In the genomic region with DNA sequence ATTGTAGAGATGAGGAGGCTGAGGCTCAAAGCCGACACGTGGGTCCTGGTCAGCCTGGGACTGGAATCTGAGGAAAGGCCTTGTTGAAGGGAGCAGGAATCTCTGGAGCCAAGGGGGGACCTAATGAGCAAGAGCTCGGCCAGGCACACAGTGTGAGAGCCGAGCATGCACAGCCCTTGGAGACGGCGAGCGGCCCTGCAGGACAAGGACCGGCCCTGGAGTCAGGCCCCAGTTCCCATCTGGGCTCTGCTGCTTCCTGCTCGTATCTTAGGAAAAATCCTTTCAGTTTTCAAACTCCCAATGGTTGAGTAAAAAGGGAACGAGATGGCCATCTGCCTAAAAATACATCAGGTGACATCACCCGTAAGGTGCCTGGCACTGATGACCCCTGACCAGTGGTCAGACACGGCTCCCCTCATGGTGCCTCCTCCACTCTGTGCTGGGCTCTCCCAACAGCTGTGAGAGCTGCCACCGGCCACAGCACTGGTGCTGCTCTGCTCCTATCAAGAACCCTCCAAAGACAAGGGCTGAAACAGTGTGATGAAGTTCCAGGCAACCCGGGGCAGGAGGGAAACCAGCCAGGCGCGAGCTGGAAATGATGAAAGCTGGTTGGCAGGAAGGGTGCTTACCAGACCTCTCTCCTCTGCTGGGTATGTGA, we compare ENCODE assay signal across 22 cellular contexts. TPM values are rescaled to one million over a fixed set of nuclear protein-coding genes. Genes with fewer than 3 reads are reported as not detected.
DNase-seq lines count a peak whose midpoint lies in the region; ATAC-seq, FAIRE-seq and TF ChIP-seq lines count a peak whose summit lies in the region.
"Had no signal": no experiment of that assay in that cellular context is flagged by ENCODE, and none has a peak within 500 bp of the region (broad histone marks: within the 10 kb centered on the region; RNA-seq: fewer than 3 reads in every experiment).

No MANE protein-coding gene starts in this region.

- H3K4me1 ChIP-seq in GM23338 (ENCODE audit: insufficient read depth) (no peaks in the 10 kb centered on the region; the same call in 1 of the 2 replicates), kidney (ENCODE audit: control insufficient read depth in 1 of 2, insufficient read depth in 1 of 2, low read depth in 1 of 2, low read length in 2 of 2) (peaks cover 0 to 3% of the 10 kb centered on the region in 2 donors), spleen (peaks cover 0 to 80% (median 32%) of the 10 kb centered on the region in 6 donors)
- H3K4me1 ChIP-seq: SJCRH30 had no signal

- TF ChIP-seq CTCF in GM23338 (conservative IDR thresholded peaks at IDR 0.05; ENCODE audit: low read depth in 2 of 2) (no peak), kidney (IDR thresholded peaks at IDR 0.05; ENCODE audit: borderline replicate concordance, extremely low read depth, insufficient read depth) (no peak), spleen (IDR thresholded peaks at IDR 0.05 in 8 of 11, conservative IDR thresholded peaks at IDR 0.05 in 3 of 11) (no peak)

- peaks cover 23% of the 10 kb centered on the region for H3K4me1 Mint-ChIP-seq in GM23338

- no peaks in the 10 kb centered on the region for H3K27me3 ChIP-seq in GM23338 (ENCODE audit: insufficient read depth)
- H3K27me3 ChIP-seq in spleen (replicated peaks in 1 of 7) = no peaks in the 10 kb centered on the region
- H3K27me3 ChIP-seq: MG63, SJCRH30 had no signal

- WGBS in spleen, 5 donors = 88 to 92% (median 89%) methylated on average over 14 to 16 of the region's 16 CpGs

- no peaks in the 10 kb centered on the region for H3K9me3 Mint-ChIP-seq in GM23338

- no peak overlapping the region for H3K4me3 ChIP-seq in GM23338
- H3K4me3 ChIP-seq in kidney (ENCODE audit: low read length in 2 of 2) = no peak overlapping the region
- H3K4me3 ChIP-seq in spleen = no peak overlapping the region
- H3K4me3 ChIP-seq: A549, MG63, SJCRH30 had no signal

- no peak for FAIRE-seq in kidney (lab: Jason Lieb, UNC)
- FAIRE-seq: A549, GM12892, H1 had no signal

- no peak for TF ChIP-seq POLR2A in spleen (IDR thresholded peaks at IDR 0.05)

- H3K9me3 ChIP-seq in kidney (ENCODE audit: control insufficient read depth in 1 of 2, low read length in 2 of 2) = no peaks in the 10 kb centered on the region
- no peaks in the 10 kb centered on the region for H3K9me3 ChIP-seq in spleen
- H3K9me3 ChIP-seq: A549, MG63, SJCRH30 had no signal

- peaks cover 6% of the 10 kb centered on the region; the same call in 1 of the 2 replicates for H3K79me2 ChIP-seq in GM23338 (replicated peaks; ENCODE audit: insufficient read depth)

- 0 out of 2 replicates have a peak overlapping the region, but pooled peaks have one; percentile 36 for H3K27ac Mint-ChIP-seq in GM23338

- DNase-seq in GM23338 (ENCODE audit: low spot score) = no peak
- DNase-seq in Right ventricle myocardium superior = peak; percentile 68
- DNase-seq in kidney = peak; percentile 38
- DNase-seq in spleen = peak; percentile 69
- no peak for DNase-seq in NCI-H524 (lab: John Stamatoyannopoulos, UW)
- no peak for DNase-seq in T-helper 1 cell
- DNase-seq: GF-D8; Karpas-422; MG63; NCI-H1092 treated with DMSO at 0.1 percent for 48 hours; NCI-H1694; NCI-H2107; NCI-H345; NCI-H526 treated with DMSO at 0.1 percent for 48 hours; NK-92 treated with Interleukin-12 subunit alpha and Interleukin-12 subunit beta, amount 100 ng/mL, for 24 hours; OCI-M1; SJCRH30 had no signal

- peaks cover 11% of the 10 kb centered on the region for H3K27me3 Mint-ChIP-seq in GM23338 (ENCODE audit: insufficient read depth, low read depth, poor library complexity)

- no peak overlapping the region for H3K27ac ChIP-seq in GM23338 (ENCODE audit: low read depth)
- H3K27ac ChIP-seq in kidney (ENCODE audit: low read depth in 2 of 2, low read length in 2 of 2) = no peak overlapping the region
- H3K27ac ChIP-seq in spleen = no peak overlapping the region
- H3K27ac ChIP-seq: A549, C4-2B, SJCRH30 had no signal

- no peak overlapping the region for H3K4me2 ChIP-seq in GM23338
- H3K4me2 ChIP-seq: A549 had no signal

- H3F3A ChIP-seq in GM23338 (replicated peaks; ENCODE audit: low read depth) = no peaks in the 10 kb centered on the region

- H3K36me3 Mint-ChIP-seq in GM23338 (ENCODE audit: low read depth) = peaks cover 63% of the 10 kb centered on the region

- H3K9me2 ChIP-seq in GM23338 (ENCODE audit: insufficient read depth) = no peaks in the 10 kb centered on the region

- peaks cover 7% of the 10 kb centered on the region; the same call in 1 of the 2 replicates for H4K20me1 ChIP-seq in GM23338 (replicated peaks; ENCODE audit: insufficient read depth)

- no peak for ATAC-seq in GM23338
- ATAC-seq in Right ventricle myocardium superior (ENCODE audit: poor library complexity) = peak; percentile 89
- no peak for ATAC-seq in HG03565 (IDR thresholded peaks at IDR 0.05; ENCODE audit: unreplicated experiment)

- intact Hi-C loops in Right ventricle myocardium superior (cut with DNase I) (no loop called here), kidney (cut with DNase I) (no loop called here), spleen (cut with DNase I; ENCODE audit: low total_unique reads) (no loop called here)

- no peak overlapping the region for H3K4me3 Mint-ChIP-seq in GM23338

- no peak overlapping the region for H3K9ac ChIP-seq in kidney (ENCODE audit: low read length in 2 of 2)

- no peak overlapping the region for H2AFZ ChIP-seq in GM23338

- H3K36me3 ChIP-seq in GM23338 (ENCODE audit: insufficient read depth) = peaks cover 5% of the 10 kb centered on the region; the same call in 1 of the 2 replicates
- H3K36me3 ChIP-seq in kidney (ENCODE audit: control insufficient read depth in 1 of 2, insufficient read depth in 2 of 2, low read length in 2 of 2) = peaks cover 35 to 65% of the 10 kb centered on the region in 2 donors
- H3K36me3 ChIP-seq in spleen = peaks cover 8 to 100% (median 85%) of the 10 kb centered on the region in 6 donors

TF ChIP-seq in GM23338, 12 proteins besides CTCF, POLR2A, EP300 and RAD21:
- no peak for TF ChIP-seq EZH2 (IDR thresholded peaks at IDR 0.05; ENCODE audit: low read depth, unreplicated experiment)
- no peak for TF ChIP-seq NANOG (IDR thresholded peaks at IDR 0.05; ENCODE audit: borderline replicate concordance)
- TF ChIP-seq ZNF114 (CRISPR knock-in tag; IDR thresholded peaks at IDR 0.05) = no peak
- TF ChIP-seq JUNB (IDR thresholded peaks at IDR 0.05; ENCODE audit: unreplicated experiment) = no peak

RNA-seq across cellular contexts. Expression of gene LMAN2, which starts 16.3 kb away (rescaled TPM):
- 220 and 227 TPM in 2 replicates for total RNA-seq in GM23338 (2014; rRNA removed; shearing (Covaris generic))
- polyA plus RNA-seq in GM23338 (2016; fragmentation: Nextera tagmentation; extraction: Ambion mirVana) (145 and 153 TPM in 2 replicates), kidney (ENCODE audit: insufficient read depth, low read depth, low replicate concordance) (190 TPM), spleen (10 to 100 TPM; 50.1 to 96.6 (median 72.5) TPM)
- total RNA-seq in Right ventricle myocardium superior (56.8 TPM), kidney (137 TPM), spleen (100 to 1,000 TPM in 4 of 7 donors, 10 to 100 TPM in 3; 92.4 to 211 (median 109) TPM)

RNA-seq across cellular contexts. Expression of gene RGS14, which starts 22.6 kb away (rescaled TPM):
- total RNA-seq in GM23338 (2014; rRNA removed; shearing (Covaris generic)) = 37.9 and 39.3 TPM in 2 replicates
- polyA plus RNA-seq in GM23338 (2016; fragmentation: Nextera tagmentation; extraction: Ambion mirVana) (23.5 and 24.8 TPM in 2 replicates), kidney (ENCODE audit: insufficient read depth, low read depth, low replicate concordance) (56.3 TPM), spleen (10 to 100 TPM; 45.3 to 95.9 (median 61.6) TPM)
- total RNA-seq in Right ventricle myocardium superior (2.4 TPM), kidney (28.4 TPM), spleen (100 to 1,000 TPM in 1 of 7 donors, 10 to 100 TPM in 6; 61.5 to 111 (median 77.1) TPM)

RNA-seq across cellular contexts. Expression of gene MXD3, which starts 23.5 kb away (rescaled TPM):
- total RNA-seq in GM23338 (2014; rRNA removed; shearing (Covaris generic)) = 11.6 and 13.0 TPM in 2 replicates
- polyA plus RNA-seq in GM23338 (2016; fragmentation: Nextera tagmentation; extraction: Ambion mirVana) (8.4 and 9.9 TPM in 2 replicates), kidney (ENCODE audit: insufficient read depth, low read depth, low replicate concordance) (4.9 TPM), spleen (10 to 100 TPM; 25.9 to 32.5 (median 26.2) TPM)
- total RNA-seq in Right ventricle myocardium superior (2.5 TPM), kidney (6.6 TPM), spleen (10 to 100 TPM; 19.3 to 80.7 (median 26.7) TPM)

RNA-seq across cellular contexts. Expression of gene PRELID1, which starts 31.6 kb away (rescaled TPM):
- total RNA-seq in GM23338 (2014; rRNA removed; shearing (Covaris generic)) = 271 and 328 TPM in 2 replicates
- polyA plus RNA-seq in GM23338 (2016; fragmentation: Nextera tagmentation; extraction: Ambion mirVana) (349 and 359 TPM in 2 replicates), kidney (ENCODE audit: insufficient read depth, low read depth, low replicate concordance) (351 TPM), spleen (100 to 1,000 TPM; 131 to 174 (median 154) TPM)
- total RNA-seq in Right ventricle myocardium superior (27.6 TPM), kidney (90.8 TPM), spleen (100 to 1,000 TPM in 5 of 7 donors, 10 to 100 TPM in 2; 74.5 to 173 (median 106) TPM)

RNA-seq across cellular contexts. Expression of gene RAB24, which starts 31.7 kb away (rescaled TPM):
- total RNA-seq in GM23338 (2014; rRNA removed; shearing (Covaris generic)) = 24.8 and 27.1 TPM in 2 replicates
- polyA plus RNA-seq in GM23338 (2016; fragmentation: Nextera tagmentation; extraction: Ambion mirVana) (26.1 and 27.7 TPM in 2 replicates), kidney (ENCODE audit: insufficient read depth, low read depth, low replicate concordance) (77.6 TPM), spleen (100 to 1,000 TPM in 2 of 3 donors, 10 to 100 TPM in 1; 90.6 to 181 (median 170) TPM)
- total RNA-seq in Right ventricle myocardium superior (21.2 TPM), kidney (25.0 TPM), spleen (10 to 100 TPM; 52.1 to 90.4 (median 80.8) TPM)

Comparison
In these comparisons a context has a peak if more than half of its experiments do, and no peak if none do; other contexts are left out.
1. DNase-seq: peak in Right ventricle myocardium superior (single experiment), kidney (single experiment) and spleen (single experiment); none in GM23338 (single experiment), NCI-H524 (0 of 2) and T-helper 1 cell (0 of 5).